8 cellular contexts compared by ENCODE assay signal in genomic region chr15:90957105-90957790, GRCh38. TPM values are rescaled to one million over a fixed set of nuclear protein-coding genes. Genes with fewer than 3 reads are reported as not detected.
DNase-seq lines count a peak whose midpoint lies in the region; ATAC-seq and TF ChIP-seq lines count a peak whose summit lies in the region.

No MANE protein-coding gene starts in this region.

- H3K4me3 ChIP-seq in AG04449 (ENCODE audit: low read depth, low read length) (peak overlapping the region; percentile 68), Loucy (ENCODE audit: low read length, poor library complexity, severe bottlenecking) (peak overlapping the region; percentile 95), urinary bladder (ENCODE audit: low read depth, low read length) (peak overlapping the region; percentile 49)

- H3K79me2 ChIP-seq in Loucy (ENCODE audit: insufficient read depth, low read length) = peaks cover 39% of the 10 kb centered on the region

- H3K9me2 ChIP-seq in Loucy (replicated peaks; ENCODE audit: low read depth, low read length) = no peaks in the 10 kb centered on the region

- no peak overlapping the region for H3K9ac ChIP-seq in Loucy (ENCODE audit: low read depth, low read length, poor library complexity, severe bottlenecking)

- POLR2A ChIA-PET in AG04449 (lab: Yijun Ruan, JAX) (interaction anchor here (0.8 to 2.1 kb wide), 2 partner anchors 22 to 92 kb away, joined by 4 to 5 read pairs; partner anchors contain the start of gene UNC45A), GM10248 (lab: Yijun Ruan, JAX) (interaction anchor here (0.6 to 1.6 kb wide), 2 partner anchors 14 to 22 kb away, joined by 3 to 8 read pairs; partner anchors contain the start of gene UNC45A)

- H3K27me3 ChIP-seq in Loucy (ENCODE audit: insufficient read depth, low read length, poor library complexity, severe bottlenecking) = no peaks in the 10 kb centered on the region

- ATAC-seq in memory B cell (ENCODE audit: low read depth) = no peak

- H3K27ac ChIP-seq in urinary bladder (ENCODE audit: low read depth) = no peak overlapping the region

- H3K4me2 ChIP-seq in Loucy (ENCODE audit: low read depth, low read length, poor library complexity, severe bottlenecking) = peak overlapping the region; percentile 99

- TF ChIP-seq CTCF in AG04449 (IDR thresholded peaks at IDR 0.05; ENCODE audit: insufficient read depth, low read length, missing control alignments) (no peak), Loucy (conservative IDR thresholded peaks at IDR 0.05; ENCODE audit: low read length) (no peak), GM10248 (IDR thresholded peaks at IDR 0.05; ENCODE audit: control extremely low read depth, extremely low read depth, low read depth, missing control alignments) (no peak)

- peak overlapping the region; percentile 73 for H3K4me3 Mint-ChIP-seq in dendritic cell treated with granulocyte-macrophage colony-stimulating factor and Interleukin-4, amounts not matched to agents 40 ng/mL and 50 ng/mL, for 4 days
- H3K4me3 Mint-ChIP-seq in memory B cell = peak overlapping the region; percentile 67

- H3K4me1 ChIP-seq in Loucy (ENCODE audit: insufficient read depth, low read length, poor library complexity, severe bottlenecking) (peaks cover 14% of the 10 kb centered on the region), urinary bladder (ENCODE audit: insufficient read depth) (no peaks in the 10 kb centered on the region)

- intact Hi-C loops in dendritic cell treated with granulocyte-macrophage colony-stimulating factor and Interleukin-4, amounts not matched to agents 40 ng/mL and 50 ng/mL, for 4 days (cut with micrococcal nuclease) = loop anchor here (5.0 to 10.0 kb wide), 2 partner anchors 75 to 318 kb away; no protein-coding TSS in a partner anchor

- no peak overlapping the region for H2AFZ ChIP-seq in Loucy (ENCODE audit: low read length)

- no peaks in the 10 kb centered on the region for H3F3A ChIP-seq in Loucy (ENCODE audit: low read depth)

- peaks cover 66% of the 10 kb centered on the region for H3K36me3 Mint-ChIP-seq in dendritic cell treated with granulocyte-macrophage colony-stimulating factor and Interleukin-4, amounts not matched to agents 40 ng/mL and 50 ng/mL, for 4 days (ENCODE audit: low read depth)
- H3K36me3 Mint-ChIP-seq in memory B cell = peaks cover 11% of the 10 kb centered on the region

- no peaks in the 10 kb centered on the region for H3K9me3 Mint-ChIP-seq in dendritic cell treated with granulocyte-macrophage colony-stimulating factor and Interleukin-4, amounts not matched to agents 40 ng/mL and 50 ng/mL, for 4 days
- no peaks in the 10 kb centered on the region for H3K9me3 Mint-ChIP-seq in memory B cell

- DNase-seq in AG04449 (ENCODE audit: low read depth, low spot score) = no peak
- DNase-seq in memory B cell (ENCODE audit: low spot score in 2 of 2) = no peak
- DNase-seq in stimulated activated naive CD4-positive, alpha-beta T cell treated with Interleukin-2 at 50 U/mL for 16 hours (lab: John Stamatoyannopoulos, UW) = no peak
- no peak for DNase-seq in GM10248 (ENCODE audit: extremely low spot score)
- DNase-seq in activated naive CD4-positive, alpha-beta T cell treated with anti-CD3 and anti-CD28 coated beads, Interleukin-2, amount 50 U/mL, for 16 hours = no peak

- H3K9me3 ChIP-seq in Loucy (ENCODE audit: insufficient read depth, low read depth, low read length) = no peaks in the 10 kb centered on the region

- H3K27me3 Mint-ChIP-seq in dendritic cell treated with granulocyte-macrophage colony-stimulating factor and Interleukin-4, amounts not matched to agents 40 ng/mL and 50 ng/mL, for 4 days = no peaks in the 10 kb centered on the region
- H3K27me3 Mint-ChIP-seq in memory B cell = no peaks in the 10 kb centered on the region

- H4K20me1 ChIP-seq in Loucy (ENCODE audit: insufficient read depth, low read length, poor library complexity, severe bottlenecking) = peaks cover 8% of the 10 kb centered on the region

- no peak overlapping the region for H3K27ac Mint-ChIP-seq in dendritic cell treated with granulocyte-macrophage colony-stimulating factor and Interleukin-4, amounts not matched to agents 40 ng/mL and 50 ng/mL, for 4 days
- H3K27ac Mint-ChIP-seq in memory B cell = no peak overlapping the region

- CTCF ChIA-PET in AG04449 (lab: Yijun Ruan, JAX) = interaction anchor here (0.6 to 21.6 kb wide), 29 partner anchors 12 to 316 kb away, joined by 3 to 479 read pairs (median 5); partner anchors contain the start of genes HDDC3, UNC45A and VPS33B
- CTCF ChIA-PET in GM10248 (lab: Yijun Ruan, JAX) = interaction anchor here (0.6 to 23.2 kb wide), 42 partner anchors 10 to 724 kb away, joined by 3 to 447 read pairs (median 5); partner anchors contain the start of genes CIB1, GDPGP1, HDDC3 and MAN2A2

- H3K36me3 ChIP-seq in Loucy (ENCODE audit: insufficient read depth, low read length) = peaks cover 40% of the 10 kb centered on the region; the same call in 1 of the 2 replicates
- no peaks in the 10 kb centered on the region for H3K36me3 ChIP-seq in urinary bladder (ENCODE audit: insufficient read depth)

- peaks cover 35% of the 10 kb centered on the region for H3K4me1 Mint-ChIP-seq in dendritic cell treated with granulocyte-macrophage colony-stimulating factor and Interleukin-4, amounts not matched to agents 40 ng/mL and 50 ng/mL, for 4 days (ENCODE audit: low read depth)
- peaks cover 2% of the 10 kb centered on the region for H3K4me1 Mint-ChIP-seq in memory B cell

- 24% methylated on average over 58 of the region's 58 CpGs for WGBS in urinary bladder

RNA-seq across cellular contexts. Expression of gene RCCD1, which starts 2.6 kb away (rescaled TPM):
- total RNA-seq in urinary bladder = 7.5 TPM
- 10.3 TPM for polyA plus RNA-seq in urinary bladder

RNA-seq across cellular contexts. Expression of gene UNC45A, which starts 22.2 kb away (rescaled TPM):
- total RNA-seq in urinary bladder = 37.2 TPM
- 110 TPM for polyA plus RNA-seq in urinary bladder

RNA-seq across cellular contexts. Expression of gene HDDC3, which starts 24.9 kb away (rescaled TPM):
- total RNA-seq in urinary bladder = 6.8 TPM
- 9.7 TPM for polyA plus RNA-seq in urinary bladder

RNA-seq across cellular contexts. Expression of gene PRC1, which starts 37.1 kb away (rescaled TPM):
- total RNA-seq in urinary bladder = 75.8 TPM
- polyA plus RNA-seq in urinary bladder = 8.3 TPM

RNA-seq across cellular contexts. Expression of gene MAN2A2, which starts 54.1 kb away (rescaled TPM):
- 19.4 TPM for total RNA-seq in urinary bladder
- 31.4 TPM for polyA plus RNA-seq in urinary bladder
